In the genomic region with DNA sequence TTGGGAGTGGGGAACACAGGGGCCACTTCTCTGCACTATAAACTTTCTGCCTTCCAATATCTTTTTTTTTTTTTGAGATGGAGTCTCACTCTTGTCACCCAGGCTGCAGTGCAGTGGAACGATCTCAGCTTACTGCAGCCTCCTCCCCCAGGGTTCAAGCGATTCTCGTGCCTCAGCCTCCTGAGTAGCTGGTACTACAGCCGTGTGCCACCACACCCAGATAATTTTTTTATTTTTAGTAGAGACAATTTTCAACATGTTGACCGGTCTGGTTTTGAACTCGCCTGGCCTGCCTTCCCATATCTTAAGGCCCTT, we compare ENCODE assay signal across 8 cellular contexts. TPM values are rescaled to one million over a fixed set of nuclear protein-coding genes. Genes with fewer than 3 reads are reported as not detected.
DNase-seq lines count a peak whose midpoint lies in the region; ATAC-seq and TF ChIP-seq lines count a peak whose summit lies in the region.

No MANE protein-coding gene starts in this region.

- H3K27me3 Mint-ChIP-seq in activated T-cell treated with anti-CD3 and anti-CD28 coated beads, Interleukin-2, amount 50 U/mL, for 24 hours, result no peaks in the 10 kb centered on the region

- no peak for TF ChIP-seq RAD21 in liver (IDR thresholded peaks at IDR 0.05)

- ATAC-seq in thoracic aorta (ENCODE audit: insufficient number of reproducible peaks, low FRiP score, low read depth) (no peak), HG02973 (IDR thresholded peaks at IDR 0.05; ENCODE audit: unreplicated experiment) (no peak)

- peaks cover 44 to 52% of the 10 kb centered on the region in 2 donors for H3K36me3 ChIP-seq in ascending aorta
- H3K36me3 ChIP-seq in liver (ENCODE audit: control insufficient read depth in 4 of 4, insufficient read depth in 3 of 4, low read depth in 1 of 4, low read length in 3 of 4), result peaks cover 10 to 46% (median 40%) of the 10 kb centered on the region in 4 donors
- peaks cover 48% of the 10 kb centered on the region for H3K36me3 ChIP-seq in thoracic aorta

- no peak for TF ChIP-seq CTCF in ascending aorta (IDR thresholded peaks at IDR 0.05)
- TF ChIP-seq CTCF in liver (IDR thresholded peaks at IDR 0.05; ENCODE audit: low read depth, low read length, missing input control), result no peak
- no peak for TF ChIP-seq CTCF in thoracic aorta (IDR thresholded peaks at IDR 0.05)
- no peak for TF ChIP-seq CTCF in GM13976 (IDR thresholded peaks at IDR 0.05; ENCODE audit: borderline replicate concordance, control extremely low read depth, extremely low read depth, insufficient read depth, missing control alignments)

- no peak for DNase-seq in activated T-cell treated with anti-CD3 and anti-CD28 coated beads, Interleukin-2, amount 50 U/mL, for 24 hours
- no peak for DNase-seq in activated T-cell treated with anti-CD3 and anti-CD28 coated beads, Interleukin-2, amount 50 U/mL, for 48 hours
- DNase-seq in ascending aorta (ENCODE audit: low spot score in 2 of 2) (no peak), thoracic aorta (ENCODE audit: low spot score) (no peak), activated gamma-delta T cell (lab: John Stamatoyannopoulos, UW) (no peak), GM13976 (ENCODE audit: low spot score) (no peak)

- H3K9ac ChIP-seq in liver (ENCODE audit: low read depth in 1 of 2, low read length in 2 of 2), result peak overlapping the region in 1 of 2 donors; percentile 97

- in situ Hi-C loops in GM13976 (cut with MboI; ENCODE audit: low sequenced_read_pairs, unreplicated experiment), result no loop called here

- H3K4me3 Mint-ChIP-seq in activated T-cell treated with anti-CD3 and anti-CD28 coated beads, Interleukin-2, amount 50 U/mL, for 24 hours, result peak overlapping the region; percentile 99

- H3K27ac ChIP-seq in ascending aorta, result peak overlapping the region; percentile 91 to 98
- H3K27ac ChIP-seq in liver (ENCODE audit: low read depth in 1 of 2, low read length in 2 of 2), result no peak overlapping the region
- H3K27ac ChIP-seq in thoracic aorta, result peak overlapping the region; percentile 93 to 98

- H3K4me1 Mint-ChIP-seq in activated T-cell treated with anti-CD3 and anti-CD28 coated beads, Interleukin-2, amount 50 U/mL, for 24 hours (ENCODE audit: low read depth), result peaks cover 53% of the 10 kb centered on the region

- H3K9me3 ChIP-seq in ascending aorta (no peaks in the 10 kb centered on the region), liver (ENCODE audit: control insufficient read depth in 4 of 4, low read length in 3 of 4) (no peaks in the 10 kb centered on the region), thoracic aorta (no peaks in the 10 kb centered on the region)

- peaks cover 95% of the 10 kb centered on the region for H3K36me3 Mint-ChIP-seq in activated T-cell treated with anti-CD3 and anti-CD28 coated beads, Interleukin-2, amount 50 U/mL, for 24 hours (ENCODE audit: low read depth)

- H3K27me3 ChIP-seq in ascending aorta (no peaks in the 10 kb centered on the region), liver (ENCODE audit: control insufficient read depth in 4 of 4, insufficient read depth in 4 of 4, low read length in 3 of 4) (no peaks in the 10 kb centered on the region), thoracic aorta (replicated peaks; ENCODE audit: insufficient read depth) (no peaks in the 10 kb centered on the region)

- H3K4me1 ChIP-seq in ascending aorta (peaks cover 17 to 44% of the 10 kb centered on the region in 2 donors), liver (ENCODE audit: control insufficient read depth in 4 of 4, insufficient read depth in 4 of 4, low read length in 3 of 4) (peaks cover 0 to 29% (median 27%) of the 10 kb centered on the region in 4 donors), thoracic aorta (ENCODE audit: control insufficient read depth in 1 of 2, low read depth in 2 of 2) (peaks cover 31 to 61% of the 10 kb centered on the region in 2 donors)

- no peaks in the 10 kb centered on the region for H3K9me3 Mint-ChIP-seq in activated T-cell treated with anti-CD3 and anti-CD28 coated beads, Interleukin-2, amount 50 U/mL, for 24 hours

- WGBS in liver, result 66% methylated on average over 6 of the region's 6 CpGs

- peak overlapping the region; percentile 100 for H3K27ac Mint-ChIP-seq in activated T-cell treated with anti-CD3 and anti-CD28 coated beads, Interleukin-2, amount 50 U/mL, for 24 hours

- intact Hi-C loops in ascending aorta (cut with DNase I), result loop anchor here (10.0 kb wide), 1 partner anchor 732 kb away; the partner anchor contains the start of gene PLAAT3

- H3K4me3 ChIP-seq in ascending aorta (peak overlapping the region; percentile 56 to 95), liver (ENCODE audit: low read depth in 1 of 3, low read length in 3 of 3) (peak overlapping the region in 2 of 3 donors; percentile 86 to 88), thoracic aorta (peak overlapping the region; percentile 79)

TF ChIP-seq in liver, 16 proteins besides CTCF, POLR2A, EP300 and RAD21:
- TF ChIP-seq NR2F2 (IDR thresholded peaks at IDR 0.05) (no peak), TAF1 (conservative IDR thresholded peaks at IDR 0.05) (no peak), FOXA1 (IDR thresholded peaks at IDR 0.05) (no peak), HNF4G (IDR thresholded peaks at IDR 0.05) (no peak), REST (IDR thresholded peaks at IDR 0.05) (no peak), HNF4A (conservative IDR thresholded peaks at IDR 0.05) (no peak), GABPA (IDR thresholded peaks at IDR 0.05 in 1 of 2, conservative IDR thresholded peaks at IDR 0.05 in 1 of 2) (no peak), RXRA (IDR thresholded peaks at IDR 0.05) (no peak), YY1 (IDR thresholded peaks at IDR 0.05) (no peak), EGR1 (IDR thresholded peaks at IDR 0.05; ENCODE audit: low read depth in 2 of 2) (no peak), SP1 (IDR thresholded peaks at IDR 0.05) (no peak), FOXA2 (IDR thresholded peaks at IDR 0.05) (no peak), JUND (IDR thresholded peaks at IDR 0.05) (no peak)
- TF ChIP-seq, protein P1, sequence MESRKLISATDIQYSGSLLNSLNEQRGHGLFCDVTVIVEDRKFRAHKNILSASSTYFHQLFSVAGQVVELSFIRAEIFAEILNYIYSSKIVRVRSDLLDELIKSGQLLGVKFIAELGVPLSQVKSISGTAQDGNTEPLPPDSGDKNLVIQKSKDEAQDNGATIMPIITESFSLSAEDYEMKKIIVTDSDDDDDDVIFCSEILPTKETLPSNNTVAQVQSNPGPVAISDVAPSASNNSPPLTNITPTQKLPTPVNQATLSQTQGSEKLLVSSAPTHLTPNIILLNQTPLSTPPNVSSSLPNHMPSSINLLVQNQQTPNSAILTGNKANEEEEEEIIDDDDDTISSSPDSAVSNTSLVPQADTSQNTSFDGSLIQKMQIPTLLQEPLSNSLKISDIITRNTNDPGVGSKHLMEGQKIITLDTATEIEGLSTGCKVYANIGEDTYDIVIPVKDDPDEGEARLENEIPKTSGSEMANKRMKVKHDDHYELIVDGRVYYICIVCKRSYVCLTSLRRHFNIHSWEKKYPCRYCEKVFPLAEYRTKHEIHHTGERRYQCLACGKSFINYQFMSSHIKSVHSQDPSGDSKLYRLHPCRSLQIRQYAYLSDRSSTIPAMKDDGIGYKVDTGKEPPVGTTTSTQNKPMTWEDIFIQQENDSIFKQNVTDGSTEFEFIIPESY (IDR thresholded peaks at IDR 0.05), result no peak
- TF ChIP-seq, protein P2, sequence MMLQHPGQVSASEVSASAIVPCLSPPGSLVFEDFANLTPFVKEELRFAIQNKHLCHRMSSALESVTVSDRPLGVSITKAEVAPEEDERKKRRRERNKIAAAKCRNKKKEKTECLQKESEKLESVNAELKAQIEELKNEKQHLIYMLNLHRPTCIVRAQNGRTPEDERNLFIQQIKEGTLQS (IDR thresholded peaks at IDR 0.05), result no peak
TF ChIP-seq in liver: peak in this region for 0.

RNA-seq across cellular contexts. Expression of gene SLC3A2, which starts 1.7 kb away (rescaled TPM):
- total RNA-seq in ascending aorta, result 143 TPM
- 10 to 100 TPM; 48.1 to 59.5 TPM for total RNA-seq in liver
- 10 to 100 TPM; 34.3 to 53.9 TPM for polyA plus RNA-seq in liver
- 100 to 1,000 TPM; 138 to 739 TPM for total RNA-seq in thoracic aorta

RNA-seq across cellular contexts. Expression of gene CHRM1, which starts 38.8 kb away (rescaled TPM):
- total RNA-seq in ascending aorta (not detected), liver (not detected), thoracic aorta (not detected)
- not detected for polyA plus RNA-seq in liver

RNA-seq across cellular contexts. Expression of gene WDR74, which starts 43.0 kb away (rescaled TPM):
- total RNA-seq in ascending aorta, result 28.7 TPM
- total RNA-seq in liver, result 10 to 100 TPM; 17.1 to 21.5 TPM
- 10 to 100 TPM; 19.6 to 22.5 TPM for polyA plus RNA-seq in liver
- total RNA-seq in thoracic aorta, result 10 to 100 TPM; 19.8 to 55.2 TPM

RNA-seq across cellular contexts. Expression of gene TEX54, which starts 49.7 kb away (rescaled TPM):
- not detected for total RNA-seq in ascending aorta
- total RNA-seq in liver, result not detected
- polyA plus RNA-seq in liver, result 1 to 10 TPM in 1 of 2 donors, not detected in 1; 1.6 TPM
- not detected for total RNA-seq in thoracic aorta

RNA-seq across cellular contexts. Expression of gene STX5, which starts 50.5 kb away (rescaled TPM):
- total RNA-seq in ascending aorta, result 40.3 TPM
- total RNA-seq in liver, result 10 to 100 TPM; 22.4 to 34.1 TPM
- polyA plus RNA-seq in liver, result 10 to 100 TPM; 13.6 to 29.8 TPM
- 10 to 100 TPM; 32.0 to 46.8 TPM for total RNA-seq in thoracic aorta

Comparison
In these comparisons a context has a peak if more than half of its experiments do, and no peak if none do; other contexts are left out.
1. H3K27ac ChIP-seq: peak in ascending aorta (2 of 2) and thoracic aorta (2 of 2); none in liver (0 of 2).
2. Peak in every context shown above with its lines, with median percentiles within 50 percentile points of each other: H3K4me3 ChIP-seq.